ENCODE assay signal across 1 cellular context in the genomic region with DNA sequence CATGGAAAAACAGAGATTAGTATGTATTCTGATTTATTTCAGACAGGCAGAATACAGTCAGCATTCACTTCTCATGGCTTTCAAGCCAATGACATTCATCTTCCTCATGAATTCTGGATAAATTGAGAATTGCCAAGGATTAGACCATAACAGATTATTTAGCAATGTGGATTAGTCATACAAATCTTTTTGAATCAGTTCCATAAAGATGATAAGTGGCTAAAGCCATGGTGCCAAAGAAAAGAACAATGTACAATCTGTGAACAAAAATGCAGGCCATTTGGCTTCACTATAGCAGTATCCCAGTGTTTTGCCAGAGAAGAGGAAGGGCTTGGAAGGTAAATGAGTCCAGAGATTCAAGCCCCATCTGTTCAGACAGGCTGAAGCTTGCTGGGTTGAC.
TF ChIP-seq lines count a peak whose summit lies in the region.

No MANE protein-coding gene starts in this region.

TF ChIP-seq in WTC11, 78 proteins besides CTCF, POLR2A, EP300 and RAD21 (continued from another document):
- TF ChIP-seq, protein P1, sequence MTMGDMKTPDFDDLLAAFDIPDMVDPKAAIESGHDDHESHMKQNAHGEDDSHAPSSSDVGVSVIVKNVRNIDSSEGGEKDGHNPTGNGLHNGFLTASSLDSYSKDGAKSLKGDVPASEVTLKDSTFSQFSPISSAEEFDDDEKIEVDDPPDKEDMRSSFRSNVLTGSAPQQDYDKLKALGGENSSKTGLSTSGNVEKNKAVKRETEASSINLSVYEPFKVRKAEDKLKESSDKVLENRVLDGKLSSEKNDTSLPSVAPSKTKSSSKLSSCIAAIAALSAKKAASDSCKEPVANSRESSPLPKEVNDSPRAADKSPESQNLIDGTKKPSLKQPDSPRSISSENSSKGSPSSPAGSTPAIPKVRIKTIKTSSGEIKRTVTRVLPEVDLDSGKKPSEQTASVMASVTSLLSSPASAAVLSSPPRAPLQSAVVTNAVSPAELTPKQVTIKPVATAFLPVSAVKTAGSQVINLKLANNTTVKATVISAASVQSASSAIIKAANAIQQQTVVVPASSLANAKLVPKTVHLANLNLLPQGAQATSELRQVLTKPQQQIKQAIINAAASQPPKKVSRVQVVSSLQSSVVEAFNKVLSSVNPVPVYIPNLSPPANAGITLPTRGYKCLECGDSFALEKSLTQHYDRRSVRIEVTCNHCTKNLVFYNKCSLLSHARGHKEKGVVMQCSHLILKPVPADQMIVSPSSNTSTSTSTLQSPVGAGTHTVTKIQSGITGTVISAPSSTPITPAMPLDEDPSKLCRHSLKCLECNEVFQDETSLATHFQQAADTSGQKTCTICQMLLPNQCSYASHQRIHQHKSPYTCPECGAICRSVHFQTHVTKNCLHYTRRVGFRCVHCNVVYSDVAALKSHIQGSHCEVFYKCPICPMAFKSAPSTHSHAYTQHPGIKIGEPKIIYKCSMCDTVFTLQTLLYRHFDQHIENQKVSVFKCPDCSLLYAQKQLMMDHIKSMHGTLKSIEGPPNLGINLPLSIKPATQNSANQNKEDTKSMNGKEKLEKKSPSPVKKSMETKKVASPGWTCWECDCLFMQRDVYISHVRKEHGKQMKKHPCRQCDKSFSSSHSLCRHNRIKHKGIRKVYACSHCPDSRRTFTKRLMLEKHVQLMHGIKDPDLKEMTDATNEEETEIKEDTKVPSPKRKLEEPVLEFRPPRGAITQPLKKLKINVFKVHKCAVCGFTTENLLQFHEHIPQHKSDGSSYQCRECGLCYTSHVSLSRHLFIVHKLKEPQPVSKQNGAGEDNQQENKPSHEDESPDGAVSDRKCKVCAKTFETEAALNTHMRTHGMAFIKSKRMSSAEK (CRISPR knock-in tag; IDR thresholded peaks at IDR 0.05; ENCODE audit: borderline replicate concordance): no peak
- TF ChIP-seq GRHL2 (CRISPR knock-in tag; IDR thresholded peaks at IDR 0.05; ENCODE audit: insufficient replicate concordance, severe bottlenecking): no peak
- no peak for TF ChIP-seq GABPB1 (CRISPR knock-in tag; IDR thresholded peaks at IDR 0.05)
